Comparison of ENCODE assay signal across 19 cellular contexts in the genomic region with DNA sequence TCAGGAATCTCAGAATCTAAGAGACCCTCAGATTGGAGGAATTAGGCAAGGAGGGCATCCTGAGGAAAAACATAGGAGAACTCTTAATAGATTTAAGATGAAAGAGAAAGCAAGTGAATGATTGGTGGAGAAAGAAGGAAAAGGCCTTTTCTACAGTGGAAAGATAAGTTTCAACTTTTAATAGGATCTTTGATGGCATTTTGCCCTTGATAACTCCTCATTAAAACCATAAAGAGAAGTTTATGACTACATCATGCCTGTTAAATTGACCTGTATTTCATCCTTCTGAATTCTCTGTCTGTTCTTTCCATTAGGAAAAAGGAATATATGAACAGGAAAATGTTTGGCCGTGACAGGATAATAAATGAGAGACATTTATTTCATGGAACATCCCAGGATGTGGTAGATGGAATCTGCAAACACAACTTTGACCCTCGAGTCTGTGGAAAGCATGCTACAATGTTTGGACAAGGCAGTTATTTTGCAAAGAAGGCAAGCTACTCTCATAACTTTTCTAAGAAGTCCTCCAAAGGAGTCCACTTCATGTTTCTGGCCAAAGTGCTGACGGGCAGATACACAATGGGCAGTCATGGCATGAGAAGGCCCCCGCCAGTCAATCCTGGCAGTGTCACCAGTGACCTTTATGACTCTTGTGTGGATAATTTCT. TPM values are rescaled to one million over a fixed set of nuclear protein-coding genes. Genes with fewer than 3 reads are reported as not detected.
DNase-seq lines count a peak whose midpoint lies in the region; ATAC-seq lines count a peak whose summit lies in the region.
"Had no signal": no experiment of that assay in that cellular context is flagged by ENCODE, and none has a peak within 500 bp of the region (broad histone marks: within the 10 kb centered on the region; RNA-seq: fewer than 3 reads in every experiment).

No MANE protein-coding gene starts in this region.

- H3K27ac Mint-ChIP-seq in activated naive CD8-positive, alpha-beta T cell: peak overlapping the region; percentile 16
- H3K27ac Mint-ChIP-seq in activated naive CD8-positive, alpha-beta T cell treated with anti-CD3 and anti-CD28 coated beads, Interleukin-2, amount 50 U/mL, for 24 hours: no peak overlapping the region
- H3K27ac Mint-ChIP-seq in activated T-helper 2 cell treated with anti-CD3 and anti-CD28 coated beads, Interferon-gamma antibody, Interleukin-2, Interleukin-4, amounts not matched to agents 10 μg/mL and 5 μg/mL and 100 μg/mL, durations not matched to agents 14 hours and 24 hours and 36 hours: peak overlapping the region; percentile 47
- peak overlapping the region; percentile 11 for H3K27ac Mint-ChIP-seq in stimulated activated naive B cell treated with anti-CD40 and anti-IgM and Interleukin-4, amounts not matched to agents 10 μg/mL and 1 μg/mL and 100 μg/mL, for 72 hours
- H3K27ac Mint-ChIP-seq: activated naive CD4-positive, alpha-beta T cell treated with anti-CD3 and anti-CD28 coated beads, Interleukin-2, amount 50 U/mL, for 24 hours; T-helper 1 cell treated with Interleukin-12 subunit alpha and Interleukin-12 subunit beta and Interleukin-4 antibody, amounts not matched to agents 30 μg/mL and 1 μg/mL, for 36 hours had no signal

- no peaks in the 10 kb centered on the region for H3K27me3 Mint-ChIP-seq in activated naive CD8-positive, alpha-beta T cell
- no peaks in the 10 kb centered on the region for H3K27me3 Mint-ChIP-seq in activated naive CD8-positive, alpha-beta T cell treated with anti-CD3 and anti-CD28 coated beads, Interleukin-2, amount 50 U/mL, for 24 hours
- no peaks in the 10 kb centered on the region for H3K27me3 Mint-ChIP-seq in activated T-helper 2 cell treated with anti-CD3 and anti-CD28 coated beads, Interferon-gamma antibody, Interleukin-2, Interleukin-4, amounts not matched to agents 10 μg/mL and 5 μg/mL and 100 μg/mL, durations not matched to agents 14 hours and 24 hours and 36 hours (ENCODE audit: low read depth)
- H3K27me3 Mint-ChIP-seq in stimulated activated naive B cell treated with anti-CD40 and anti-IgM and Interleukin-4, amounts not matched to agents 10 μg/mL and 1 μg/mL and 100 μg/mL, for 72 hours: no peaks in the 10 kb centered on the region
- H3K27me3 Mint-ChIP-seq: activated naive CD4-positive, alpha-beta T cell treated with anti-CD3 and anti-CD28 coated beads, Interleukin-2, amount 50 U/mL, for 24 hours; IgD-negative memory B cell; natural killer cell treated with Interleukin-12 subunit alpha and Interleukin-12 subunit beta and Interleukin-15 and Interleukin-18, amount 100 ng/mL, for 72 hours had no signal

- no peak overlapping the region for H3K4me3 ChIP-seq in H7 (ENCODE audit: insufficient read depth, low read depth, low read length)
- H3K4me3 ChIP-seq: BLaER1 had no signal

- H3K36me3 ChIP-seq in H7 (replicated peaks; ENCODE audit: control insufficient read depth, insufficient read depth, low read length): peaks cover 6% of the 10 kb centered on the region

- H3K4me3 Mint-ChIP-seq in activated naive CD8-positive, alpha-beta T cell: no peak overlapping the region
- no peak overlapping the region for H3K4me3 Mint-ChIP-seq in activated naive CD8-positive, alpha-beta T cell treated with anti-CD3 and anti-CD28 coated beads, Interleukin-2, amount 50 U/mL, for 24 hours
- H3K4me3 Mint-ChIP-seq in activated T-helper 2 cell treated with anti-CD3 and anti-CD28 coated beads, Interferon-gamma antibody, Interleukin-2, Interleukin-4, amounts not matched to agents 10 μg/mL and 5 μg/mL and 100 μg/mL, durations not matched to agents 14 hours and 24 hours and 36 hours (ENCODE audit: low read depth): no peak overlapping the region
- H3K4me3 Mint-ChIP-seq in stimulated activated naive B cell treated with anti-CD40 and anti-IgM and Interleukin-4, amounts not matched to agents 10 μg/mL and 1 μg/mL and 100 μg/mL, for 72 hours: no peak overlapping the region
- H3K4me3 Mint-ChIP-seq: activated naive CD4-positive, alpha-beta T cell treated with anti-CD3 and anti-CD28 coated beads, Interleukin-2, amount 50 U/mL, for 24 hours; H9; natural killer cell treated with Interleukin-12 subunit alpha and Interleukin-12 subunit beta and Interleukin-15 and Interleukin-18, amount 100 ng/mL, for 72 hours; T-helper 1 cell treated with Interleukin-12 subunit alpha and Interleukin-12 subunit beta and Interleukin-4 antibody, amounts not matched to agents 30 μg/mL and 1 μg/mL, for 36 hours had no signal

- intact Hi-C loops in activated T-helper 2 cell treated with anti-CD3 and anti-CD28 coated beads, Interferon-gamma antibody, Interleukin-2, Interleukin-4, amounts not matched to agents 10 μg/mL and 5 μg/mL and 100 μg/mL, durations not matched to agents 14 hours and 24 hours and 36 hours (cut with micrococcal nuclease): no loop called here

- ATAC-seq in activated naive CD8-positive, alpha-beta T cell treated with anti-CD3 and anti-CD28 coated beads, Interleukin-2, amount 50 U/mL, for 24 hours: no peak
- peak; percentile 85 for ATAC-seq in left lobe of liver
- no peak for ATAC-seq in stimulated activated naive B cell treated with anti-CD40 and anti-IgM and Interleukin-4, amounts not matched to agents 10 μg/mL and 1 μg/mL and 100 μg/mL, for 72 hours (replicated peaks)
- no peak for ATAC-seq in GM21529 (IDR thresholded peaks at IDR 0.05; ENCODE audit: unreplicated experiment)
- ATAC-seq: left cardiac atrium; natural killer cell treated with Interleukin-12 subunit alpha and Interleukin-12 subunit beta and Interleukin-15 and Interleukin-18, amount 100 ng/mL, for 72 hours had no signal

- H3K36me3 Mint-ChIP-seq in activated naive CD8-positive, alpha-beta T cell: peaks cover 15% of the 10 kb centered on the region
- H3K36me3 Mint-ChIP-seq in activated naive CD8-positive, alpha-beta T cell treated with anti-CD3 and anti-CD28 coated beads, Interleukin-2, amount 50 U/mL, for 24 hours (ENCODE audit: low read depth): peaks cover 35% of the 10 kb centered on the region
- H3K36me3 Mint-ChIP-seq in activated T-helper 2 cell treated with anti-CD3 and anti-CD28 coated beads, Interferon-gamma antibody, Interleukin-2, Interleukin-4, amounts not matched to agents 10 μg/mL and 5 μg/mL and 100 μg/mL, durations not matched to agents 14 hours and 24 hours and 36 hours (ENCODE audit: low read depth): peaks cover 84% of the 10 kb centered on the region
- peaks cover 21 to 39% of the 10 kb centered on the region in 2 donors for H3K36me3 Mint-ChIP-seq in stimulated activated naive B cell treated with anti-CD40 and anti-IgM and Interleukin-4, amounts not matched to agents 10 μg/mL and 1 μg/mL and 100 μg/mL, for 72 hours

- H3K27me3 ChIP-seq in H7 (ENCODE audit: control insufficient read depth, insufficient read depth, low read length): no peaks in the 10 kb centered on the region
- H3K27me3 ChIP-seq: BLaER1 had no signal

- H3K4me1 Mint-ChIP-seq in activated naive CD8-positive, alpha-beta T cell (ENCODE audit: low read depth): peaks cover 2% of the 10 kb centered on the region
- no peaks in the 10 kb centered on the region for H3K4me1 Mint-ChIP-seq in activated naive CD8-positive, alpha-beta T cell treated with anti-CD3 and anti-CD28 coated beads, Interleukin-2, amount 50 U/mL, for 24 hours
- peaks cover 25% of the 10 kb centered on the region for H3K4me1 Mint-ChIP-seq in activated T-helper 2 cell treated with anti-CD3 and anti-CD28 coated beads, Interferon-gamma antibody, Interleukin-2, Interleukin-4, amounts not matched to agents 10 μg/mL and 5 μg/mL and 100 μg/mL, durations not matched to agents 14 hours and 24 hours and 36 hours (ENCODE audit: low read depth)
- peaks cover 4 to 36% of the 10 kb centered on the region in 2 donors for H3K4me1 Mint-ChIP-seq in stimulated activated naive B cell treated with anti-CD40 and anti-IgM and Interleukin-4, amounts not matched to agents 10 μg/mL and 1 μg/mL and 100 μg/mL, for 72 hours
- H3K4me1 Mint-ChIP-seq: H9 had no signal

- no peak for DNase-seq in activated naive CD8-positive, alpha-beta T cell treated with anti-CD3 and anti-CD28 coated beads, Interleukin-2, amount 50 U/mL, for 24 hours
- no peak for DNase-seq in activated T-helper 2 cell treated with anti-CD3 and anti-CD28 coated beads, Interferon-gamma antibody, Interleukin-2, Interleukin-4, amounts not matched to agents 10 μg/mL and 5 μg/mL and 100 μg/mL, durations not matched to agents 14 hours and 24 hours and 36 hours (ENCODE audit: low spot score)
- no peak for DNase-seq in left lobe of liver (ENCODE audit: low spot score)
- DNase-seq in stimulated activated naive B cell treated with anti-CD40 and anti-IgM and Interleukin-4, amounts not matched to agents 10 μg/mL and 1 μg/mL and 100 μg/mL, for 72 hours: no peak
- DNase-seq in H7: no peak
- DNase-seq in HT-29 (ENCODE audit: low spot score): no peak
- DNase-seq: activated CD8-positive, alpha-beta memory T cell treated with anti-CD3 and anti-CD28 coated beads for 24 hours; H9; left cardiac atrium; NCI-H1436 treated with DMSO at 0.1 percent for 48 hours; NCI-H2171; NCI-H524 treated with DMSO at 0.1 percent for 48 hours had no signal

- no peaks in the 10 kb centered on the region for H3K9me3 Mint-ChIP-seq in activated naive CD8-positive, alpha-beta T cell (ENCODE audit: low read depth)
- no peaks in the 10 kb centered on the region for H3K9me3 Mint-ChIP-seq in activated naive CD8-positive, alpha-beta T cell treated with anti-CD3 and anti-CD28 coated beads, Interleukin-2, amount 50 U/mL, for 24 hours
- H3K9me3 Mint-ChIP-seq in activated T-helper 2 cell treated with anti-CD3 and anti-CD28 coated beads, Interferon-gamma antibody, Interleukin-2, Interleukin-4, amounts not matched to agents 10 μg/mL and 5 μg/mL and 100 μg/mL, durations not matched to agents 14 hours and 24 hours and 36 hours: no peaks in the 10 kb centered on the region
- no peaks in the 10 kb centered on the region for H3K9me3 Mint-ChIP-seq in stimulated activated naive B cell treated with anti-CD40 and anti-IgM and Interleukin-4, amounts not matched to agents 10 μg/mL and 1 μg/mL and 100 μg/mL, for 72 hours
- H3K9me3 Mint-ChIP-seq: activated naive CD4-positive, alpha-beta T cell treated with anti-CD3 and anti-CD28 coated beads, Interleukin-2, amount 50 U/mL, for 24 hours; H9; IgD-negative memory B cell; natural killer cell treated with Interleukin-12 subunit alpha and Interleukin-12 subunit beta and Interleukin-15 and Interleukin-18, amount 100 ng/mL, for 72 hours; T-helper 1 cell treated with Interleukin-12 subunit alpha and Interleukin-12 subunit beta and Interleukin-4 antibody, amounts not matched to agents 30 μg/mL and 1 μg/mL, for 36 hours had no signal

RNA-seq across cellular contexts. Expression of gene TIPARP, which starts 30.1 kb away (rescaled TPM):
- 22.1 and 22.8 TPM in 2 replicates for total RNA-seq in activated T-helper 2 cell treated with anti-CD3 and anti-CD28 coated beads, Interferon-gamma antibody, Interleukin-2, Interleukin-4, amounts not matched to agents 10 μg/mL and 5 μg/mL and 100 μg/mL, durations not matched to agents 14 hours and 24 hours and 36 hours
- total RNA-seq in left lobe of liver: 8.1 TPM
- total RNA-seq in H7 (2014; rRNA removed; shearing (Covaris generic)): 13.3 and 13.4 TPM in 2 replicates
- total RNA-seq in HT-29 (2014; rRNA removed; shearing (Covaris generic)): 66.6 and 70.7 TPM in 2 replicates
